In the genomic region with DNA sequence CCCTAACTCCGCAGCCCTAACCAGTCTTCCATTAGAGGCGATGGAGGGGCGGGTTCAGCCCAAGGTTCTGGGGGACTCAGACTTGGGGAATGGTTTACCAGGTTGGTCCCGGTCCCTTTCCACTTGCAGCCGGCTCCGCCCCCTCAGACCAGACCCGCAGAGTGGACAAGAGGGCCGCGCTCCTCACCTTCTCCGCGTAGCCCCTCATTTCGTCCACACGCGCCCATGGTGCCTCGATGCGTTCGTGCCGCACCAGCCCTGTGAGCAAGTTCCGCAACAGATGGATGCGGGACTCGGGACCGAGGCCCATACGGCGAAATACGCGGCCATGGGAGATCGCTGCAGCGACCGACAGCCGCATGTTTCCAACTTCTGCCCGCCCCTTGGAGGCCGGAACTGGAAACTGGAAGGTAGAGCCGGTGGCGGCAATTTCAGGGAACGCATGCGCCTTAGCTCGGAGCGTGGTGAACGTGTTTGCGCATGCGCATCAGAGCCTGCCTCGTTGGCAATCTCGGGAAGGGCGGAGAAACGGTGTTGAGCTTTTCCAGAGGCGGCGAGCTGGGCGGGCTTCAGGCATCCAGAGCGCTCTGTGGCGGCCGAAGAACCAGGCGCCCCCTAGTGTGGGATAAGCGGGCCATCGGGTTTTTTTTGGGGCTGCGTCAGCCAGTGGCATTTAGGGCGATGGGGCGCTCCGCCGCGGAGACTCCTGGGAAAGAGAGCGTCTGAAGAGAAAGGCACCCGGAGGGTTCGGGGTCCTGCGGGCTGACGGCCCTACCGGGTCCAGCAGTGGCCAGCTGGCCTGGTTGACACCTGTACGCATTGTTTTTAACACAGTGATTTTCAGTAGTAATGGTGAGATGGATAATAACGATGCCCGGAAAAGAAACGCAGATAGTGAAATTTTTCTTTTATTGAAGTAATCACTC, we compare ENCODE assay signal across 1 cellular context.
TF ChIP-seq lines count a peak whose summit lies in the region.

Gene MRPL17, minus strand, starts transcription at position 405 of the 926 bp plus-strand sequence. Its CDS starts 44 bp downstream, at position 361.

TF ChIP-seq in WTC11, 78 proteins besides CTCF, POLR2A, EP300 and RAD21 (continued from another document and continues in another):
- peak; percentile 82; the same call in 1 of the 2 replicates for TF ChIP-seq E2F4 (CRISPR knock-in tag; IDR thresholded peaks at IDR 0.05; ENCODE audit: borderline replicate concordance, low read depth)
- peak; percentile 99 for TF ChIP-seq MAX (CRISPR knock-in tag; IDR thresholded peaks at IDR 0.05)
- TF ChIP-seq TCF7 (CRISPR knock-in tag; IDR thresholded peaks at IDR 0.05; ENCODE audit: low read depth), result no peak
- no peak for TF ChIP-seq ZNF263 (CRISPR knock-in tag; IDR thresholded peaks at IDR 0.05; ENCODE audit: low read depth)
- TF ChIP-seq, protein P1, sequence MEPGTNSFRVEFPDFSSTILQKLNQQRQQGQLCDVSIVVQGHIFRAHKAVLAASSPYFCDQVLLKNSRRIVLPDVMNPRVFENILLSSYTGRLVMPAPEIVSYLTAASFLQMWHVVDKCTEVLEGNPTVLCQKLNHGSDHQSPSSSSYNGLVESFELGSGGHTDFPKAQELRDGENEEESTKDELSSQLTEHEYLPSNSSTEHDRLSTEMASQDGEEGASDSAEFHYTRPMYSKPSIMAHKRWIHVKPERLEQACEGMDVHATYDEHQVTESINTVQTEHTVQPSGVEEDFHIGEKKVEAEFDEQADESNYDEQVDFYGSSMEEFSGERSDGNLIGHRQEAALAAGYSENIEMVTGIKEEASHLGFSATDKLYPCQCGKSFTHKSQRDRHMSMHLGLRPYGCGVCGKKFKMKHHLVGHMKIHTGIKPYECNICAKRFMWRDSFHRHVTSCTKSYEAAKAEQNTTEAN (CRISPR knock-in tag; IDR thresholded peaks at IDR 0.05), result no peak; the same call in none of the 2 replicates
- peak; percentile 61; the same call in 1 of the 2 replicates for TF ChIP-seq GABPB1 (CRISPR knock-in tag; IDR thresholded peaks at IDR 0.05)
- TF ChIP-seq NFATC4 (CRISPR knock-in tag; IDR thresholded peaks at IDR 0.05), result no peak
- TF ChIP-seq, protein P2, sequence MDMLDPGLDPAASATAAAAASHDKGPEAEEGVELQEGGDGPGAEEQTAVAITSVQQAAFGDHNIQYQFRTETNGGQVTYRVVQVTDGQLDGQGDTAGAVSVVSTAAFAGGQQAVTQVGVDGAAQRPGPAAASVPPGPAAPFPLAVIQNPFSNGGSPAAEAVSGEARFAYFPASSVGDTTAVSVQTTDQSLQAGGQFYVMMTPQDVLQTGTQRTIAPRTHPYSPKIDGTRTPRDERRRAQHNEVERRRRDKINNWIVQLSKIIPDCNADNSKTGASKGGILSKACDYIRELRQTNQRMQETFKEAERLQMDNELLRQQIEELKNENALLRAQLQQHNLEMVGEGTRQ (CRISPR knock-in tag; IDR thresholded peaks at IDR 0.05), result no peak
- TF ChIP-seq, protein P3, sequence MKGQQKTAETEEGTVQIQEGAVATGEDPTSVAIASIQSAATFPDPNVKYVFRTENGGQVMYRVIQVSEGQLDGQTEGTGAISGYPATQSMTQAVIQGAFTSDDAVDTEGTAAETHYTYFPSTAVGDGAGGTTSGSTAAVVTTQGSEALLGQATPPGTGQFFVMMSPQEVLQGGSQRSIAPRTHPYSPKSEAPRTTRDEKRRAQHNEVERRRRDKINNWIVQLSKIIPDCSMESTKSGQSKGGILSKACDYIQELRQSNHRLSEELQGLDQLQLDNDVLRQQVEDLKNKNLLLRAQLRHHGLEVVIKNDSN (CRISPR knock-in tag; IDR thresholded peaks at IDR 0.05), result peak; percentile 73
- no peak for TF ChIP-seq ZNF425 (CRISPR knock-in tag; conservative IDR thresholded peaks at IDR 0.05)
- TF ChIP-seq E2F1 (CRISPR knock-in tag; IDR thresholded peaks at IDR 0.05), result 0 out of 2 replicates have a peak, but pooled peaks have one; percentile 50
- TF ChIP-seq TEAD4 (CRISPR knock-in tag; IDR thresholded peaks at IDR 0.05), result peak; percentile 91
- peak; percentile 97 for TF ChIP-seq TEAD1 (CRISPR knock-in tag; IDR thresholded peaks at IDR 0.05)
- TF ChIP-seq CREB1 (CRISPR knock-in tag; IDR thresholded peaks at IDR 0.05), result no peak
- TF ChIP-seq, protein P4, sequence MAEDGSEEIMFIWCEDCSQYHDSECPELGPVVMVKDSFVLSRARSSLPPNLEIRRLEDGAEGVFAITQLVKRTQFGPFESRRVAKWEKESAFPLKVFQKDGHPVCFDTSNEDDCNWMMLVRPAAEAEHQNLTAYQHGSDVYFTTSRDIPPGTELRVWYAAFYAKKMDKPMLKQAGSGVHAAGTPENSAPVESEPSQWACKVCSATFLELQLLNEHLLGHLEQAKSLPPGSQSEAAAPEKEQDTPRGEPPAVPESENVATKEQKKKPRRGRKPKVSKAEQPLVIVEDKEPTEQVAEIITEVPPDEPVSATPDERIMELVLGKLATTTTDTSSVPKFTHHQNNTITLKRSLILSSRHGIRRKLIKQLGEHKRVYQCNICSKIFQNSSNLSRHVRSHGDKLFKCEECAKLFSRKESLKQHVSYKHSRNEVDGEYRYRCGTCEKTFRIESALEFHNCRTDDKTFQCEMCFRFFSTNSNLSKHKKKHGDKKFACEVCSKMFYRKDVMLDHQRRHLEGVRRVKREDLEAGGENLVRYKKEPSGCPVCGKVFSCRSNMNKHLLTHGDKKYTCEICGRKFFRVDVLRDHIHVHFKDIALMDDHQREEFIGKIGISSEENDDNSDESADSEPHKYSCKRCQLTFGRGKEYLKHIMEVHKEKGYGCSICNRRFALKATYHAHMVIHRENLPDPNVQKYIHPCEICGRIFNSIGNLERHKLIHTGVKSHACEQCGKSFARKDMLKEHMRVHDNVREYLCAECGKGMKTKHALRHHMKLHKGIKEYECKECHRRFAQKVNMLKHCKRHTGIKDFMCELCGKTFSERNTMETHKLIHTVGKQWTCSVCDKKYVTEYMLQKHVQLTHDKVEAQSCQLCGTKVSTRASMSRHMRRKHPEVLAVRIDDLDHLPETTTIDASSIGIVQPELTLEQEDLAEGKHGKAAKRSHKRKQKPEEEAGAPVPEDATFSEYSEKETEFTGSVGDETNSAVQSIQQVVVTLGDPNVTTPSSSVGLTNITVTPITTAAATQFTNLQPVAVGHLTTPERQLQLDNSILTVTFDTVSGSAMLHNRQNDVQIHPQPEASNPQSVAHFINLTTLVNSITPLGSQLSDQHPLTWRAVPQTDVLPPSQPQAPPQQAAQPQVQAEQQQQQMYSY (CRISPR knock-in tag; IDR thresholded peaks at IDR 0.05), result 0 out of 2 replicates have a peak, but pooled peaks have one; percentile 9
- TF ChIP-seq CDX4 (CRISPR knock-in tag; IDR thresholded peaks at IDR 0.05; ENCODE audit: borderline replicate concordance), result no peak
- TF ChIP-seq GTF2I (CRISPR knock-in tag; conservative IDR thresholded peaks at IDR 0.05), result no peak
- TF ChIP-seq, protein P5, sequence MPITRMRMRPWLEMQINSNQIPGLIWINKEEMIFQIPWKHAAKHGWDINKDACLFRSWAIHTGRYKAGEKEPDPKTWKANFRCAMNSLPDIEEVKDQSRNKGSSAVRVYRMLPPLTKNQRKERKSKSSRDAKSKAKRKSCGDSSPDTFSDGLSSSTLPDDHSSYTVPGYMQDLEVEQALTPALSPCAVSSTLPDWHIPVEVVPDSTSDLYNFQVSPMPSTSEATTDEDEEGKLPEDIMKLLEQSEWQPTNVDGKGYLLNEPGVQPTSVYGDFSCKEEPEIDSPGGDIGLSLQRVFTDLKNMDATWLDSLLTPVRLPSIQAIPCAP (CRISPR knock-in tag; IDR thresholded peaks at IDR 0.05), result no peak; the same call in 1 of the 2 replicates
- no peak for TF ChIP-seq MLX (CRISPR knock-in tag; IDR thresholded peaks at IDR 0.05)
- no peak for TF ChIP-seq ZNF396 (CRISPR knock-in tag; IDR thresholded peaks at IDR 0.05; ENCODE audit: borderline replicate concordance)
- peak; percentile 86 for TF ChIP-seq SMAD3 (CRISPR knock-in tag; IDR thresholded peaks at IDR 0.05; ENCODE audit: borderline replicate concordance)
- no peak for TF ChIP-seq ATF3 (CRISPR knock-in tag; conservative IDR thresholded peaks at IDR 0.05)
- no peak for TF ChIP-seq ATF1 (CRISPR knock-in tag; IDR thresholded peaks at IDR 0.05)
- TF ChIP-seq JUN (CRISPR knock-in tag; IDR thresholded peaks at IDR 0.05), result peak; percentile 94
- TF ChIP-seq STAT6 (CRISPR knock-in tag; conservative IDR thresholded peaks at IDR 0.05; ENCODE audit: low read depth), result no peak
- no peak for TF ChIP-seq ZNF281 (CRISPR knock-in tag; IDR thresholded peaks at IDR 0.05)
- no peak for TF ChIP-seq IRF2 (CRISPR knock-in tag; IDR thresholded peaks at IDR 0.05; ENCODE audit: borderline replicate concordance, low read depth)
- TF ChIP-seq GRHL2 (CRISPR knock-in tag; IDR thresholded peaks at IDR 0.05; ENCODE audit: insufficient replicate concordance, severe bottlenecking), result no peak
